In genomic region chr1:155137129-155137528, GRCh38 we compare ENCODE assay signal across 1 cellular context.
A peak's percentile ranks its signal among the peaks of the same experiment; 100 is the strongest.
TF ChIP-seq lines count a peak whose summit lies in the region.

No MANE protein-coding gene starts in this region.

TF ChIP-seq in K562, 482 proteins besides CTCF, POLR2A, EP300 and RAD21:
- TF ChIP-seq, protein P1, sequence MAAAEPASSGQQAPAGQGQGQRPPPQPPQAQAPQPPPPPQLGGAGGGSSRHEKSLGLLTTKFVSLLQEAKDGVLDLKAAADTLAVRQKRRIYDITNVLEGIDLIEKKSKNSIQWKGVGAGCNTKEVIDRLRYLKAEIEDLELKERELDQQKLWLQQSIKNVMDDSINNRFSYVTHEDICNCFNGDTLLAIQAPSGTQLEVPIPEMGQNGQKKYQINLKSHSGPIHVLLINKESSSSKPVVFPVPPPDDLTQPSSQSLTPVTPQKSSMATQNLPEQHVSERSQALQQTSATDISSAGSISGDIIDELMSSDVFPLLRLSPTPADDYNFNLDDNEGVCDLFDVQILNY (CRISPR knock-in tag; IDR thresholded peaks at IDR 0.05): no peak
- peak; percentile 70 for TF ChIP-seq ZKSCAN8 (CRISPR knock-in tag; IDR thresholded peaks at IDR 0.05)
- TF ChIP-seq ZNF431 (CRISPR knock-in tag; IDR thresholded peaks at IDR 0.05): 0 out of 2 replicates have a peak, but pooled peaks have one; percentile 34
- TF ChIP-seq KDM2B (CRISPR knock-in tag; IDR thresholded peaks at IDR 0.05): no peak
- TF ChIP-seq ZKSCAN1 (IDR thresholded peaks at IDR 0.05; ENCODE audit: low read depth, low read length): peak; percentile 95
- TF ChIP-seq ZFX (CRISPR knock-in tag; IDR thresholded peaks at IDR 0.05): 0 out of 2 replicates have a peak, but pooled peaks have one; percentile 28
- TF ChIP-seq TAF1 (IDR thresholded peaks at IDR 0.05; ENCODE audit: control insufficient read depth, extremely low read depth, insufficient read depth, low read length, severe bottlenecking): peak; percentile 12
- peak; percentile 54; the same call in 1 of the 2 replicates for TF ChIP-seq KAT7 (CRISPR knock-in tag; IDR thresholded peaks at IDR 0.05; ENCODE audit: borderline replicate concordance)
